In the genomic region with DNA sequence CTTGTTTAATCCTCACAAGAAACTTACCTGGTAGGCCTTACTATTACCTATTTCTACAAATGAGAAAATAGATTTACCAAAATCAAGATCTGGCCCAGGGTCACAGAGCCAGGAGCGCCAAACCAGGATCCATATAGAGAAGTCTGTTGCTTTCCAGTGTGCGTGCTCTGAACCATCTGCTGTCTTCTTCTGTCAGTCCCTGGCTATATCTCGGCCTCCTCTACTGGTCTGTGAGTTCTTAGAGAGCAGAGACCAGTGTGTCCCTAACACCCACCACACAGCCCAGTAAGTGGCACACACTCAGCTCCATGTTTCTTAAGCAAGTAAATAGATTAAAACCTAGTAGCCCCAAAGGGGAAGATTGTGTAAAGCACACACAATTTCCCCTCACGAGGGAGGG, we compare ENCODE assay signal across 20 cellular contexts. TPM values are rescaled to one million over a fixed set of nuclear protein-coding genes. Genes with fewer than 3 reads are reported as not detected.
DNase-seq lines count a peak whose midpoint lies in the region; ATAC-seq and TF ChIP-seq lines count a peak whose summit lies in the region.
"Had no signal": no experiment of that assay in that cellular context is flagged by ENCODE, and none has a peak within 500 bp of the region (broad histone marks: within the 10 kb centered on the region; RNA-seq: fewer than 3 reads in every experiment).

No MANE protein-coding gene starts in this region.

- H2BK120ac ChIP-seq in mesenchymal stem cell (ENCODE audit: low read depth, low read length) = no peak overlapping the region

- no peak for ATAC-seq in GM19324 (IDR thresholded peaks at IDR 0.05; ENCODE audit: low FRiP score, unreplicated experiment)
- ATAC-seq: CD8-positive, alpha-beta T cell; GM12878 had no signal

- H3K18ac ChIP-seq in mesenchymal stem cell (ENCODE audit: low read depth in 1 of 2, low read length in 2 of 2) = no peak overlapping the region

- H3K4ac ChIP-seq in mesenchymal stem cell (ENCODE audit: low read depth in 1 of 2, low read length in 2 of 2) = no peak overlapping the region

- H3K23ac ChIP-seq in mesenchymal stem cell (ENCODE audit: low read length in 2 of 2) = no peak overlapping the region

- H2AK5ac ChIP-seq in mesenchymal stem cell (ENCODE audit: low read length, severe bottlenecking) = no peak overlapping the region

- H3K27me3 ChIP-seq in mesenchymal stem cell (ENCODE audit: control insufficient read depth in 1 of 2, insufficient read depth in 1 of 2, low read length in 2 of 2) = no peaks in the 10 kb centered on the region
- H3K27me3 ChIP-seq: BLaER1 treated with 17β-estradiol and CSF1 and Interleukin-3, amounts not matched to agents 10 nM and 100 nM had no signal

- no peak overlapping the region for H3K9ac ChIP-seq in mesenchymal stem cell (ENCODE audit: low read length)
- H3K9ac ChIP-seq: BLaER1 treated with 17β-estradiol and CSF1 and Interleukin-3, amounts not matched to agents 10 nM and 100 nM had no signal

- 89% methylated on average over 4 of the region's 4 CpGs for WGBS in mesenchymal stem cell

- no peak overlapping the region for H2BK15ac ChIP-seq in mesenchymal stem cell (ENCODE audit: low read depth, poor library complexity, severe bottlenecking)

- TF ChIP-seq CTCF in 22Rv1 (IDR thresholded peaks at IDR 0.05) (no peak), coronary artery (IDR thresholded peaks at IDR 0.05) (no peak)

- H3K14ac ChIP-seq in mesenchymal stem cell (ENCODE audit: low read length in 2 of 2) = no peak overlapping the region

- H3K9me3 ChIP-seq in mesenchymal stem cell (ENCODE audit: control insufficient read depth, low read length) = no peaks in the 10 kb centered on the region
- H3K9me3 ChIP-seq: BLaER1 treated with 17β-estradiol and CSF1 and Interleukin-3, amounts not matched to agents 10 nM and 100 nM; Caco-2 had no signal

- in situ Hi-C loops in ACHN (cut with HindIII; ENCODE audit: low pct_ligation_motif_present, low pct_unique_long_range_greater_than_20kb, low sequenced_read_pairs) = no loop called here

- peak overlapping the region; percentile 69 for H3K27ac ChIP-seq in 22Rv1
- H3K27ac ChIP-seq in coronary artery = peak overlapping the region; percentile 62 to 89
- no peak overlapping the region for H3K27ac ChIP-seq in mesenchymal stem cell (ENCODE audit: low read length, poor library complexity, severe bottlenecking)
- H3K27ac ChIP-seq: BLaER1 treated with 17β-estradiol and CSF1 and Interleukin-3, amounts not matched to agents 10 nM and 100 nM; C4-2B had no signal

- no peak overlapping the region for H2AFZ ChIP-seq in mesenchymal stem cell (ENCODE audit: low read depth, low read length)

- peak; percentile 64 for DNase-seq in cerebellar cortex (ENCODE audit: low spot score)
- DNase-seq in coronary artery (ENCODE audit: low spot score) = no peak
- no peak for DNase-seq in mesenchymal stem cell
- no peak for DNase-seq in NCI-H524 treated with DMSO at 0.1 percent for 48 hours (lab: John Stamatoyannopoulos, UW)
- no peak for DNase-seq in ACHN
- DNase-seq in germinal center (ENCODE audit: low spot score) = no peak
- DNase-seq: 8988T; AML-193; Caco-2; Calu3; CD4-positive, alpha-beta T cell; CD8-positive, alpha-beta T cell; DMS79 treated with DMSO at 0.1 percent for 48 hours; GDM1 had no signal

- H3K79me1 ChIP-seq in mesenchymal stem cell (replicated peaks; ENCODE audit: low read length, poor library complexity, severe bottlenecking) = no peaks in the 10 kb centered on the region

- H3K36me3 ChIP-seq in mesenchymal stem cell (ENCODE audit: control insufficient read depth in 1 of 2, insufficient read depth in 2 of 2, low read depth in 1 of 2, low read length in 2 of 2) = no peaks in the 10 kb centered on the region
- H3K36me3 ChIP-seq: BLaER1 treated with 17β-estradiol and CSF1 and Interleukin-3, amounts not matched to agents 10 nM and 100 nM had no signal

- H3K4me3 ChIP-seq in coronary artery (no peak overlapping the region), mesenchymal stem cell (ENCODE audit: insufficient read depth in 1 of 2, low read depth in 1 of 2, low read length in 2 of 2) (no peak overlapping the region)
- H3K4me3 ChIP-seq: BLaER1 treated with 17β-estradiol and CSF1 and Interleukin-3, amounts not matched to agents 10 nM and 100 nM; GM12878 had no signal

- no peak overlapping the region for H4K91ac ChIP-seq in mesenchymal stem cell (ENCODE audit: low read length)

- no peaks in the 10 kb centered on the region for H3K4me1 ChIP-seq in mesenchymal stem cell (ENCODE audit: control insufficient read depth, insufficient read depth, low read depth, low read length)
- H3K4me1 ChIP-seq: BLaER1 treated with 17β-estradiol and CSF1 and Interleukin-3, amounts not matched to agents 10 nM and 100 nM; Caco-2 had no signal

- no peak overlapping the region for H3K4me2 ChIP-seq in mesenchymal stem cell (ENCODE audit: low read length, poor library complexity, severe bottlenecking)
- H3K4me2 ChIP-seq: BLaER1 treated with 17β-estradiol and CSF1 and Interleukin-3, amounts not matched to agents 10 nM and 100 nM had no signal

- H2BK5ac ChIP-seq in mesenchymal stem cell (ENCODE audit: low read depth, low read length, poor library complexity, severe bottlenecking) = peak overlapping the region; percentile 9

- H2BK12ac ChIP-seq in mesenchymal stem cell (ENCODE audit: low read length in 2 of 2) = no peak overlapping the region

- no peak overlapping the region for H4K8ac ChIP-seq in mesenchymal stem cell (ENCODE audit: low read length)

RNA-seq across cellular contexts. Expression of a gene that starts 18.9 kb away (rescaled TPM):
- 0.03 TPM for polyA plus RNA-seq in mesenchymal stem cell (2013, experiment 1 of 2)
- polyA plus RNA-seq in mesenchymal stem cell (2013, experiment 2 of 2) = 0.01 TPM
- polyA plus RNA-seq: BJ had no signal

RNA-seq across cellular contexts. Expression of a gene that starts 59.9 kb away (rescaled TPM):
- 0.14 TPM for polyA plus RNA-seq in mesenchymal stem cell (2013, experiment 1 of 2)
- polyA plus RNA-seq in mesenchymal stem cell (2013, experiment 2 of 2) = 0.18 TPM
